In the genomic region with DNA sequence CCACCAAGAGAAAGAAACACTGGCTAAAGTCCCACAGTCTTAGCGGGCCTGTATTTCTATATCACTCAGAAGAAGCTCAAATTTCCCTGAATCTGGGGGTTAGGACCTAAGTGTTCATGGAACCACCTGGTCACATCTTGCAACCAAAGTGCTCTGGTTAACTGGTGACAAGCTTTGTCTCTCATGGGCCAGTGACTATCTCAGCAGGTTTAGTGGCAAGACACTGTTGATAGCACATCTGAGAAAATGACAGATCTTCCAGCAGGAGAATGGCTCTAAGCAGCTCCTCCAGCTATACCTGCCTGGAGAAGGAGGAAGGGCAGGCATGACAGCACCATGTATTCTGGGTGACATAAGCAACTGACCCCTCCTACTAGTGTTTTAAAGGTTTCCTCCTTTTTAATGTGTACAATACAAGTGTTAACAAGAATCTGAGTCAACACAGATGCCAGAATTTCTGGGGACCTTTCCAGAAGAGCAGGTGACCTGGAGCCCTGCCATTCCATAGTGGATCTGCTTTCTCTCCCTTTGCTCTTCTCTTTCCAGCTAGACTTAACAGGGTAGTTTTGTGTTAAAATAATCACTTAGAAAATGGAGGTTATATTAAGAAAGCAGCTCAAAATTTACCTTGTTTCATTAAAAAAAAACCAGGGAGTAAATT, we compare ENCODE assay signal across 15 cellular contexts. TPM values are rescaled to one million over a fixed set of nuclear protein-coding genes. Genes with fewer than 3 reads are reported as not detected.
"Had no signal": no experiment of that assay in that cellular context is flagged by ENCODE, and none has a peak within 500 bp of the region (broad histone marks: within the 10 kb centered on the region; RNA-seq: fewer than 3 reads in every experiment).

No MANE protein-coding gene starts in this region.

- DNase-seq: activated CD4-positive, alpha-beta T cell treated with anti-CD3 and anti-CD28 coated beads for 4 hours; activated naive CD4-positive, alpha-beta T cell; aorta; colonic mucosa; hippocampal formation; naive thymus-derived CD8-positive, alpha-beta T cell; stimulated activated CD4-positive, alpha-beta T cell treated with anti-CD3 and anti-CD28 coated beads, Interleukin-2, amount 100 ng/mL, for 48 hours; stimulated activated naive CD4-positive, alpha-beta T cell treated with Interleukin-2 at 50 U/mL for 16 hours; SW 1271; upper lobe of left lung had no signal

- H3K4me1 Mint-ChIP-seq: naive thymus-derived CD8-positive, alpha-beta T cell had no signal

- H3K9me3 ChIP-seq: colonic mucosa, gastroesophageal sphincter, upper lobe of left lung had no signal

- H3K9me3 Mint-ChIP-seq: activated T-helper 1 cell treated with anti-CD3 and anti-CD28 coated beads, Interleukin-12 subunit alpha, Interleukin-12 subunit beta, Interleukin-2, Interleukin-4 antibody, amounts not matched to agents 30 ng/mL and 10 ng/mL and 1 ng/mL, durations not matched to agents 14 hours and 24 hours and 36 hours; naive thymus-derived CD8-positive, alpha-beta T cell had no signal

- H3K27ac ChIP-seq: colonic mucosa, gastroesophageal sphincter, upper lobe of left lung had no signal

- H3K36me3 Mint-ChIP-seq: naive thymus-derived CD8-positive, alpha-beta T cell had no signal

- H3K27me3 ChIP-seq: colonic mucosa, gastroesophageal sphincter, upper lobe of left lung had no signal

- H3K27ac Mint-ChIP-seq: activated T-helper 1 cell treated with anti-CD3 and anti-CD28 coated beads, Interleukin-12 subunit alpha, Interleukin-12 subunit beta, Interleukin-2, Interleukin-4 antibody, amounts not matched to agents 30 ng/mL and 10 ng/mL and 1 ng/mL, durations not matched to agents 14 hours and 24 hours and 36 hours had no signal

- H3K4me3 Mint-ChIP-seq: activated T-helper 1 cell treated with anti-CD3 and anti-CD28 coated beads, Interleukin-12 subunit alpha, Interleukin-12 subunit beta, Interleukin-2, Interleukin-4 antibody, amounts not matched to agents 30 ng/mL and 10 ng/mL and 1 ng/mL, durations not matched to agents 14 hours and 24 hours and 36 hours; naive thymus-derived CD8-positive, alpha-beta T cell had no signal

- ATAC-seq: gastroesophageal sphincter, sciatic nerve had no signal

- H3K36me3 ChIP-seq: colonic mucosa, gastroesophageal sphincter, upper lobe of left lung had no signal

- H3K4me1 ChIP-seq: colonic mucosa, gastroesophageal sphincter, upper lobe of left lung had no signal

- H3K4me3 ChIP-seq: colonic mucosa, gastroesophageal sphincter, upper lobe of left lung had no signal

RNA-seq across cellular contexts. Expression of a gene that starts 17.3 kb away (rescaled TPM):
- total RNA-seq: activated T-helper 1 cell treated with anti-CD3 and anti-CD28 coated beads, Interleukin-12 subunit alpha, Interleukin-12 subunit beta, Interleukin-2, Interleukin-4 antibody, amounts not matched to agents 30 ng/mL and 10 ng/mL and 1 ng/mL, durations not matched to agents 14 hours and 24 hours and 36 hours; colonic mucosa; fibroblast of lung; naive thymus-derived CD8-positive, alpha-beta T cell; posterior vena cava; sciatic nerve; upper lobe of left lung had no signal
- polyA plus RNA-seq: aorta; fibroblast of lung; naive thymus-derived CD8-positive, alpha-beta T cell had no signal
